In genomic region chr11:5092821-5093585, GRCh38 we compare ENCODE assay signal across 30 cellular contexts. TPM values are rescaled to one million over a fixed set of nuclear protein-coding genes. Genes with fewer than 3 reads are reported as not detected.
"Had no signal": no experiment of that assay in that cellular context is flagged by ENCODE, and none has a peak within 500 bp of the region (broad histone marks: within the 10 kb centered on the region; RNA-seq: fewer than 3 reads in every experiment).

No MANE protein-coding gene starts in this region.

- H3K27ac ChIP-seq: colonic mucosa, heart left ventricle, neutrophil, sigmoid colon, skin epidermis, stomach, thoracic aorta, transverse colon had no signal

- FAIRE-seq: endothelial cell of umbilical vein, frontal cortex, islet of Langerhans had no signal

- H3K4me3 ChIP-seq: colonic mucosa, heart left ventricle, sigmoid colon, skin epidermis, stomach, thoracic aorta, transverse colon had no signal

- ATAC-seq: heart left ventricle; naive thymus-derived CD8-positive, alpha-beta T cell had no signal

- H3K36me3 ChIP-seq: colonic mucosa, heart left ventricle, neutrophil, sigmoid colon, stomach, thoracic aorta, transverse colon had no signal

- H3K27me3 ChIP-seq: colonic mucosa, heart left ventricle, neutrophil, sigmoid colon, stomach, transverse colon had no signal

- H3K9me3 ChIP-seq: colonic mucosa, heart left ventricle, neutrophil, sigmoid colon, stomach, thoracic aorta, transverse colon had no signal

- H3K4me1 ChIP-seq: colonic mucosa, heart left ventricle, sigmoid colon, stomach, transverse colon had no signal

- DNase-seq: colonic mucosa; effector CD4-positive, alpha-beta T cell; endodermal cell; erythroblast; heart left ventricle; hippocampal formation; kidney glomerular epithelial cell; naive thymus-derived CD8-positive, alpha-beta T cell; posterior cingulate gyrus; sigmoid colon; stimulated activated naive CD4-positive, alpha-beta T cell; stomach; substantia nigra; transverse colon had no signal

RNA-seq across cellular contexts. Expression of gene OR52E1, which starts 23.6 kb away (rescaled TPM):
- total RNA-seq: colonic mucosa; dermis microvascular lymphatic vessel endothelial cell; endodermal cell; endothelial cell of umbilical vein; frontal cortex; glomerular endothelial cell; heart left ventricle; liver; lung microvascular endothelial cell; mesenteric fat pad; mononuclear cell; naive thymus-derived CD8-positive, alpha-beta T cell; osteocyte; pulmonary artery endothelial cell; sigmoid colon; thoracic aorta; transverse colon; ureter had no signal
- polyA plus RNA-seq: endothelial cell of umbilical vein; heart left ventricle; liver; naive thymus-derived CD8-positive, alpha-beta T cell; neural cell; sigmoid colon; stomach had no signal

RNA-seq across cellular contexts. Expression of gene OR52E2, which starts 33.6 kb away (rescaled TPM):
- total RNA-seq: colonic mucosa; dermis microvascular lymphatic vessel endothelial cell; endodermal cell; endothelial cell of umbilical vein; frontal cortex; glomerular endothelial cell; heart left ventricle; liver; lung microvascular endothelial cell; mesenteric fat pad; mononuclear cell; naive thymus-derived CD8-positive, alpha-beta T cell; osteocyte; pulmonary artery endothelial cell; sigmoid colon; stomach; thoracic aorta; transverse colon; ureter had no signal
- polyA plus RNA-seq: endothelial cell of umbilical vein; heart left ventricle; liver; naive thymus-derived CD8-positive, alpha-beta T cell; neural cell; sigmoid colon; stomach had no signal

RNA-seq across cellular contexts. Expression of gene OR52A5, which starts 45.2 kb away (rescaled TPM):
- total RNA-seq: colonic mucosa; dermis microvascular lymphatic vessel endothelial cell; endothelial cell of umbilical vein; frontal cortex; glomerular endothelial cell; heart left ventricle; liver; lung microvascular endothelial cell; mesenteric fat pad; mononuclear cell; naive thymus-derived CD8-positive, alpha-beta T cell; osteocyte; pulmonary artery endothelial cell; sigmoid colon; thoracic aorta; transverse colon; ureter had no signal
- polyA plus RNA-seq: endothelial cell of umbilical vein; heart left ventricle; liver; naive thymus-derived CD8-positive, alpha-beta T cell; neural cell; sigmoid colon; stomach had no signal

RNA-seq across cellular contexts. Expression of gene OR52J3, which starts 46.7 kb away (rescaled TPM):
- total RNA-seq: colonic mucosa; dermis microvascular lymphatic vessel endothelial cell; endodermal cell; endothelial cell of umbilical vein; frontal cortex; glomerular endothelial cell; heart left ventricle; liver; lung microvascular endothelial cell; mesenteric fat pad; mononuclear cell; naive thymus-derived CD8-positive, alpha-beta T cell; osteocyte; pulmonary artery endothelial cell; sigmoid colon; stomach; thoracic aorta; transverse colon; ureter had no signal
- polyA plus RNA-seq: endothelial cell of umbilical vein; heart left ventricle; liver; naive thymus-derived CD8-positive, alpha-beta T cell; neural cell; sigmoid colon; stomach had no signal
